ENCODE assay signal across 27 cellular contexts in the genomic region with DNA sequence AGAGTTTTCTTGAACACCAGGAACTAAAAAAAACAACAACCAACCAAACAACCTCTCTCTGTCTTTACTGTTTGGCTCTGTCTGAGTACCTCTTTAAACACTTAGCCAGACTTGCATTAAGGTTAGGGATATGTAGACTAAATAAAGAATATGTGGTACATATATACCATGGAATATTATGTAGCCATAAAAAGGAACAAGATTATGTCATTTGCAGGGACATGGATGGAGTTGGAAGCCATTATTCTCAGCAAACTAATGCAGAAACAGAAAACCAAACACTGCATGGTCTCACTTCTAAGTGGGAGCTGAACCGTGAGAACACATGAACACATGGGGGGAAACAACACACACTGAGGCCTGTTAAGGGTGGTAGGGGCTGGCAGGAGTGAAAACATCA.
"Had no signal": no experiment of that assay in that cellular context is flagged by ENCODE, and none has a peak within 500 bp of the region (broad histone marks: within the 10 kb centered on the region; RNA-seq: fewer than 3 reads in every experiment).

No MANE protein-coding gene starts in this region.

- ATAC-seq: stimulated activated effector memory CD8-positive, alpha-beta T cell treated with anti-CD3 and anti-CD28 coated beads, Interleukin-12 subunit alpha, Interleukin-12 subunit beta, amount 100 ng/mL, for 72 hours; stimulated activated memory B cell treated with anti-CD40 and anti-IgM and Interleukin-4, amounts not matched to agents 10 μg/mL and 1 μg/mL and 100 μg/mL, for 72 hours; stimulated activated naive B cell treated with anti-CD40 and anti-IgM and Interleukin-4, amounts not matched to agents 10 μg/mL and 1 μg/mL and 100 μg/mL, for 72 hours; stimulated activated naive CD8-positive, alpha-beta T cell treated with anti-CD3 and anti-CD28 coated beads, Interleukin-15, amount 100 ng/mL, for 72 hours; stimulated activated naive CD8-positive, alpha-beta T cell treated with anti-CD3 and anti-CD28 coated beads, Interleukin-15, Interleukin-2, amounts not matched to agents 100 U/mL and 50 U/mL, for 24 hours; upper lobe of right lung had no signal

- H3K27ac ChIP-seq: stomach, suprapubic skin, testis, thoracic aorta, thyroid gland, tibial artery, tibial nerve, transverse colon, upper lobe of left lung, upper lobe of right lung, uterus, vagina had no signal

- H3K4me1 ChIP-seq: stomach, suprapubic skin, testis, thyroid gland, tibial artery, tibial nerve, upper lobe of left lung, upper lobe of right lung, uterus, vagina had no signal

- H3K36me3 ChIP-seq: stomach, suprapubic skin, thoracic aorta, thyroid gland, tibial artery, tibial nerve, transverse colon, upper lobe of left lung, upper lobe of right lung, uterus, vagina had no signal

- FAIRE-seq: urothelium cell line had no signal

- DNase-seq: stimulated activated CD4-positive, alpha-beta T cell treated with anti-CD3 and anti-CD28 coated beads, Interleukin-2, amount 100 ng/mL, for 48 hours; stimulated activated CD4-positive, alpha-beta T cell treated with anti-CD3 and anti-CD28 coated beads, Interleukin-4, amount 100 ng/mL, for 1 hour; stimulated activated CD4-positive, alpha-beta T cell treated with anti-CD3 and anti-CD28 coated beads, Interleukin-4, amount 100 ng/mL, for 24 hours; stimulated activated CD4-positive, alpha-beta T cell treated with anti-CD3 and anti-CD28 coated beads, Interleukin-4, amount 100 ng/mL, for 4 hours; stimulated activated CD8-positive, alpha-beta memory T cell treated with anti-CD3 and anti-CD28 coated beads, Interleukin-4, amount 100 ng/mL, for 48 hours; stimulated activated naive B cell treated with anti-CD40 and anti-IgM and Interleukin-4, amounts not matched to agents 10 μg/mL and 1 μg/mL and 100 μg/mL, for 72 hours; stimulated activated naive CD4-positive, alpha-beta T cell; stimulated activated naive CD4-positive, alpha-beta T cell treated with Interleukin-2 at 50 U/mL for 16 hours; stimulated activated naive CD8-positive, alpha-beta T cell treated with anti-CD3 and anti-CD28 coated beads, Interleukin-15, amount 100 ng/mL, for 72 hours; stimulated activated naive CD8-positive, alpha-beta T cell treated with anti-CD3 and anti-CD28 coated beads, Interleukin-15, Interleukin-2, amounts not matched to agents 100 U/mL and 50 U/mL, for 24 hours; stomach; substantia nigra; testis; thyroid gland; tibial artery; transverse colon; trophoblast cell; upper lobe of left lung; upper lobe of right lung; uterus had no signal

- H3K4me3 ChIP-seq: stomach, suprapubic skin, testis, thoracic aorta, thyroid gland, tibial artery, tibial nerve, upper lobe of left lung, upper lobe of right lung, uterus, vagina had no signal

- H3K27me3 ChIP-seq: stomach, suprapubic skin, testis, thyroid gland, tibial artery, tibial nerve, transverse colon, upper lobe of left lung, upper lobe of right lung, uterus, vagina had no signal

- H3K9me3 ChIP-seq: suprapubic skin, testis, thoracic aorta, thyroid gland, upper lobe of right lung, uterus, vagina had no signal
